ENCODE assay signal across 8 cellular contexts in the genomic region with DNA sequence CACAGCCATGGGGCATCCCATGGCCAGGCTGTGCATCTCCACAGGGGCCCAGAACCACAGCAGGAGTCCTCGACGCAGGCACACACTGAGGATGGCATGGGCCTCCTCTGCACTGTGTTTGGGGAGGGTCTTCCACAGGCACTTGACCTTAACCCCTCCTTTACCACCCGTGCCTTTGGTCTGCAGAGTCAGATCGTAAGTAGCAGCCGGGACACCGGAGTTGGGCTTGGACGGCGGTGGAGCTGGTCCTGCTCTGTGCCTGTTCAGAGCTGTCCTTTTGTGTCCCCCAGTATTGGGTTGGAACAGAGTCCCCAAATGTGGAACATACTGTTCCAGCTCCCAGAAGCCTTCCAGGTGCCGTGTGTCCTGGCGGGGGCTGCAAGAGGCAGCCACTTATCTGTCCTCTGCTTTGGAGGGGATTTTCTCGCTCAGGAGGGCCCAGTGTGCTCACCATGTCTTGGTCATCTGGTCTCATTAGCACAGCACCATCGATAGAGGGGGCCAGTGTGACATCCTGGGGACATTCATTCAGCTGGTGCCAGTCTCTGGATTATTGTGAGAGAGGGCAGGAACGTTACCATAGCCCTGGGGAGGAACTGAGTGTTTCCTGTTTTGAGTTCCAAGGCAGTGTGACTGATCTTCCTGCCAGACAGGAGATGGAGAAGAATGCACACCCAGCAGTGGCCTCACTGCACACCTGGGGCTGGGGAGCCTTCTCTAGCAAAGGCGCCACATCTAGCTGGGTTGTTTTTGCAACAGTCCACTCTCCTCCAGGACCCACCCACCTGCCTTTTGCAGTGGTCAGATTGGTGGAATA. TPM values are rescaled to one million over a fixed set of nuclear protein-coding genes. Genes with fewer than 3 reads are reported as not detected.
DNase-seq lines count a peak whose midpoint lies in the region; ATAC-seq and TF ChIP-seq lines count a peak whose summit lies in the region.

No MANE protein-coding gene starts in this region.

- DNase-seq in NCI-H1694 (lab: John Stamatoyannopoulos, UW): peak; percentile 41
- no peak for DNase-seq in WTC11 (ENCODE audit: low spot score)
- DNase-seq in endothelial cell (ENCODE audit: low spot score): peak; percentile 70
- DNase-seq in mucosa of gallbladder (ENCODE audit: low spot score): peak; percentile 86

- POLR2A ChIA-PET in WTC11 (lab: Charles Lee): interaction anchor here (0.7 to 1.1 kb wide), 2 partner anchors 100 to 211 kb away, joined by 3 to 4 read pairs; no protein-coding TSS in a partner anchor

- H3K27ac Mint-ChIP-seq in WTC11 (0 out of 2 replicates have a peak overlapping the region, but pooled peaks have one; percentile 6), endothelial cell (ENCODE audit: unreplicated experiment) (peak overlapping the region; percentile 57)

- H3K9ac ChIP-seq in BLaER1: peak overlapping the region; percentile 78

- no peaks in the 10 kb centered on the region for H3K9me3 Mint-ChIP-seq in WTC11
- no peaks in the 10 kb centered on the region for H3K9me3 Mint-ChIP-seq in endothelial cell (ENCODE audit: unreplicated experiment)

- H4K20me1 ChIP-seq in BLaER1: no peaks in the 10 kb centered on the region

- no peaks in the 10 kb centered on the region for H3K9me3 ChIP-seq in BLaER1

- no peaks in the 10 kb centered on the region for H3K36me3 ChIP-seq in BLaER1

- peak overlapping the region; percentile 54 for H3K4me3 ChIP-seq in BLaER1

- CTCF ChIA-PET in WTC11 (lab: Charles Lee): interaction anchor here (0.5 to 2.8 kb wide), 17 partner anchors 14 to 276 kb away, joined by 3 to 75 read pairs (median 4); no protein-coding TSS in a partner anchor

- H3K4me2 ChIP-seq in BLaER1: peak overlapping the region; percentile 97

- H3K4me3 Mint-ChIP-seq in WTC11: no peak overlapping the region
- H3K4me3 Mint-ChIP-seq in endothelial cell (ENCODE audit: unreplicated experiment): peak overlapping the region; percentile 66

- H3K4me1 Mint-ChIP-seq in WTC11: peaks cover 6% of the 10 kb centered on the region
- H3K4me1 Mint-ChIP-seq in endothelial cell (ENCODE audit: unreplicated experiment): peaks cover 22% of the 10 kb centered on the region

- TF ChIP-seq CTCF in WTC11 (IDR thresholded peaks at IDR 0.05) (no peak), endothelial cell (IDR thresholded peaks at IDR 0.05; ENCODE audit: unreplicated experiment) (peak; percentile 30)

- peak; percentile 52 for ATAC-seq in GM18511 (IDR thresholded peaks at IDR 0.05; ENCODE audit: unreplicated experiment)
- ATAC-seq in WTC11: no peak
- ATAC-seq in GM19023 (IDR thresholded peaks at IDR 0.05; ENCODE audit: unreplicated experiment): no peak
- ATAC-seq in GM19397 (IDR thresholded peaks at IDR 0.05; ENCODE audit: unreplicated experiment): no peak

- peaks cover 85% of the 10 kb centered on the region for H3K4me1 ChIP-seq in BLaER1

- H3K27me3 ChIP-seq in BLaER1: no peaks in the 10 kb centered on the region

- H3K36me3 Mint-ChIP-seq in WTC11: no peaks in the 10 kb centered on the region
- peaks cover 8% of the 10 kb centered on the region for H3K36me3 Mint-ChIP-seq in endothelial cell (ENCODE audit: low read depth, unreplicated experiment)

- peaks cover 12% of the 10 kb centered on the region; the same call in 1 of the 2 replicates for H3K27me3 Mint-ChIP-seq in WTC11 (ENCODE audit: low read depth)
- peaks cover 2% of the 10 kb centered on the region for H3K27me3 Mint-ChIP-seq in endothelial cell (ENCODE audit: unreplicated experiment)

- H3K27ac ChIP-seq in BLaER1: peak overlapping the region; percentile 95

TF ChIP-seq in WTC11, 78 proteins besides CTCF, POLR2A, EP300 and RAD21 (continues in another document):
- TF ChIP-seq, protein P1, sequence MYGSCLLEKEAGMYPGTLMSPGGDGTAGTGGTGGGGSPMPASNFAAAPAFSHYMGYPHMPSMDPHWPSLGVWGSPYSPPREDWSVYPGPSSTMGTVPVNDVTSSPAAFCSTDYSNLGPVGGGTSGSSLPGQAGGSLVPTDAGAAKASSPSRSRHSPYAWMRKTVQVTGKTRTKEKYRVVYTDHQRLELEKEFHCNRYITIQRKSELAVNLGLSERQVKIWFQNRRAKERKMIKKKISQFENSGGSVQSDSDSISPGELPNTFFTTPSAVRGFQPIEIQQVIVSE (CRISPR knock-in tag; IDR thresholded peaks at IDR 0.05; ENCODE audit: borderline replicate concordance): no peak
- TF ChIP-seq SMAD3 (CRISPR knock-in tag; IDR thresholded peaks at IDR 0.05; ENCODE audit: borderline replicate concordance) (no peak), ZNF138 (CRISPR knock-in tag; conservative IDR thresholded peaks at IDR 0.05) (no peak), ZBTB21 (CRISPR knock-in tag; IDR thresholded peaks at IDR 0.05; ENCODE audit: borderline replicate concordance) (no peak), FOXK1 (CRISPR knock-in tag; IDR thresholded peaks at IDR 0.05) (no peak), TCF7 (CRISPR knock-in tag; IDR thresholded peaks at IDR 0.05; ENCODE audit: low read depth) (no peak), NR1H2 (CRISPR knock-in tag; IDR thresholded peaks at IDR 0.05) (no peak)
- TF ChIP-seq, protein P2, sequence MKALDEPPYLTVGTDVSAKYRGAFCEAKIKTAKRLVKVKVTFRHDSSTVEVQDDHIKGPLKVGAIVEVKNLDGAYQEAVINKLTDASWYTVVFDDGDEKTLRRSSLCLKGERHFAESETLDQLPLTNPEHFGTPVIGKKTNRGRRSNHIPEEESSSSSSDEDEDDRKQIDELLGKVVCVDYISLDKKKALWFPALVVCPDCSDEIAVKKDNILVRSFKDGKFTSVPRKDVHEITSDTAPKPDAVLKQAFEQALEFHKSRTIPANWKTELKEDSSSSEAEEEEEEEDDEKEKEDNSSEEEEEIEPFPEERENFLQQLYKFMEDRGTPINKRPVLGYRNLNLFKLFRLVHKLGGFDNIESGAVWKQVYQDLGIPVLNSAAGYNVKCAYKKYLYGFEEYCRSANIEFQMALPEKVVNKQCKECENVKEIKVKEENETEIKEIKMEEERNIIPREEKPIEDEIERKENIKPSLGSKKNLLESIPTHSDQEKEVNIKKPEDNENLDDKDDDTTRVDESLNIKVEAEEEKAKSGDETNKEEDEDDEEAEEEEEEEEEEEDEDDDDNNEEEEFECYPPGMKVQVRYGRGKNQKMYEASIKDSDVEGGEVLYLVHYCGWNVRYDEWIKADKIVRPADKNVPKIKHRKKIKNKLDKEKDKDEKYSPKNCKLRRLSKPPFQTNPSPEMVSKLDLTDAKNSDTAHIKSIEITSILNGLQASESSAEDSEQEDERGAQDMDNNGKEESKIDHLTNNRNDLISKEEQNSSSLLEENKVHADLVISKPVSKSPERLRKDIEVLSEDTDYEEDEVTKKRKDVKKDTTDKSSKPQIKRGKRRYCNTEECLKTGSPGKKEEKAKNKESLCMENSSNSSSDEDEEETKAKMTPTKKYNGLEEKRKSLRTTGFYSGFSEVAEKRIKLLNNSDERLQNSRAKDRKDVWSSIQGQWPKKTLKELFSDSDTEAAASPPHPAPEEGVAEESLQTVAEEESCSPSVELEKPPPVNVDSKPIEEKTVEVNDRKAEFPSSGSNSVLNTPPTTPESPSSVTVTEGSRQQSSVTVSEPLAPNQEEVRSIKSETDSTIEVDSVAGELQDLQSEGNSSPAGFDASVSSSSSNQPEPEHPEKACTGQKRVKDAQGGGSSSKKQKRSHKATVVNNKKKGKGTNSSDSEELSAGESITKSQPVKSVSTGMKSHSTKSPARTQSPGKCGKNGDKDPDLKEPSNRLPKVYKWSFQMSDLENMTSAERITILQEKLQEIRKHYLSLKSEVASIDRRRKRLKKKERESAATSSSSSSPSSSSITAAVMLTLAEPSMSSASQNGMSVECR (CRISPR knock-in tag; IDR thresholded peaks at IDR 0.05; ENCODE audit: borderline replicate concordance): no peak
- TF ChIP-seq, protein P3, sequence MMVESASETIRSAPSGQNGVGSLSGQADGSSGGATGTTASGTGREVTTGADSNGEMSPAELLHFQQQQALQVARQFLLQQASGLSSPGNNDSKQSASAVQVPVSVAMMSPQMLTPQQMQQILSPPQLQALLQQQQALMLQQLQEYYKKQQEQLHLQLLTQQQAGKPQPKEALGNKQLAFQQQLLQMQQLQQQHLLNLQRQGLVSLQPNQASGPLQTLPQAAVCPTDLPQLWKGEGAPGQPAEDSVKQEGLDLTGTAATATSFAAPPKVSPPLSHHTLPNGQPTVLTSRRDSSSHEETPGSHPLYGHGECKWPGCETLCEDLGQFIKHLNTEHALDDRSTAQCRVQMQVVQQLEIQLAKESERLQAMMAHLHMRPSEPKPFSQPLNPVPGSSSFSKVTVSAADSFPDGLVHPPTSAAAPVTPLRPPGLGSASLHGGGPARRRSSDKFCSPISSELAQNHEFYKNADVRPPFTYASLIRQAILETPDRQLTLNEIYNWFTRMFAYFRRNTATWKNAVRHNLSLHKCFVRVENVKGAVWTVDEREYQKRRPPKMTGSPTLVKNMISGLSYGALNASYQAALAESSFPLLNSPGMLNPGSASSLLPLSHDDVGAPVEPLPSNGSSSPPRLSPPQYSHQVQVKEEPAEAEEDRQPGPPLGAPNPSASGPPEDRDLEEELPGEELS (CRISPR knock-in tag; IDR thresholded peaks at IDR 0.05): no peak
- TF ChIP-seq, protein P4, sequence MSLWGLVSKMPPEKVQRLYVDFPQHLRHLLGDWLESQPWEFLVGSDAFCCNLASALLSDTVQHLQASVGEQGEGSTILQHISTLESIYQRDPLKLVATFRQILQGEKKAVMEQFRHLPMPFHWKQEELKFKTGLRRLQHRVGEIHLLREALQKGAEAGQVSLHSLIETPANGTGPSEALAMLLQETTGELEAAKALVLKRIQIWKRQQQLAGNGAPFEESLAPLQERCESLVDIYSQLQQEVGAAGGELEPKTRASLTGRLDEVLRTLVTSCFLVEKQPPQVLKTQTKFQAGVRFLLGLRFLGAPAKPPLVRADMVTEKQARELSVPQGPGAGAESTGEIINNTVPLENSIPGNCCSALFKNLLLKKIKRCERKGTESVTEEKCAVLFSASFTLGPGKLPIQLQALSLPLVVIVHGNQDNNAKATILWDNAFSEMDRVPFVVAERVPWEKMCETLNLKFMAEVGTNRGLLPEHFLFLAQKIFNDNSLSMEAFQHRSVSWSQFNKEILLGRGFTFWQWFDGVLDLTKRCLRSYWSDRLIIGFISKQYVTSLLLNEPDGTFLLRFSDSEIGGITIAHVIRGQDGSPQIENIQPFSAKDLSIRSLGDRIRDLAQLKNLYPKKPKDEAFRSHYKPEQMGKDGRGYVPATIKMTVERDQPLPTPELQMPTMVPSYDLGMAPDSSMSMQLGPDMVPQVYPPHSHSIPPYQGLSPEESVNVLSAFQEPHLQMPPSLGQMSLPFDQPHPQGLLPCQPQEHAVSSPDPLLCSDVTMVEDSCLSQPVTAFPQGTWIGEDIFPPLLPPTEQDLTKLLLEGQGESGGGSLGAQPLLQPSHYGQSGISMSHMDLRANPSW (CRISPR knock-in tag; conservative IDR thresholded peaks at IDR 0.05; ENCODE audit: low read depth): no peak

RNA-seq across cellular contexts. Expression of a gene that starts 12.4 kb away (rescaled TPM):
- total RNA-seq in WTC11 (2021) (34.9 to 42.8 TPM (median 35.2 TPM) in 3 replicates), endothelial cell (ENCODE audit: unreplicated experiment) (207 TPM), mucosa of gallbladder (56.6 TPM)

RNA-seq across cellular contexts. Expression of a gene that starts 12.6 kb away (rescaled TPM):
- total RNA-seq in WTC11 (2021) (26.5 to 29.2 TPM (median 26.7 TPM) in 3 replicates), endothelial cell (ENCODE audit: unreplicated experiment) (23.2 TPM), mucosa of gallbladder (36.7 TPM)

RNA-seq across cellular contexts. Expression of a gene that starts 29.8 kb away (rescaled TPM):
- total RNA-seq in WTC11 (2021): 42.9 to 45.7 TPM (median 44.3 TPM) in 3 replicates
- total RNA-seq in endothelial cell (ENCODE audit: unreplicated experiment): 112 TPM
- 63.2 TPM for total RNA-seq in mucosa of gallbladder
